Comparison of ENCODE assay signal across 15 cellular contexts in the genomic region with DNA sequence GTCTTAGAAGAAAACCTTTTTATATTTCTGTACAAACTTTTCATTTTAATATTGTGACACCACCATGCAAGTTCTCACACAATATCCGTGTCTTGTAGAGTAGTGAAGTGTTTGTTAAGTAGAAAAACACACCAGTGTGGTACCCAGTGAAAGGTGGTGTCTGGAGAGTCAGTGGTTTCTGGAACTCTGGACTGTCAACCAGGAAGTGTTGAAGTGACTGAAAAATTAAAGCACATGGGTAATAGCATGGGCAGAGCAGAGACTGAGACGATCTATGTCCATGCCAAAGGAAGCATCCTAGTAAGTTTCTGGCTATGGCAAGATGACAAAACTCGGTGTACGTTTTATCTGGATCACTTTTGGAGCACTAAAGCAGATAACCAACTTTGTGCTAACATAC. TPM values are rescaled to one million over a fixed set of nuclear protein-coding genes. Genes with fewer than 3 reads are reported as not detected.
A peak's percentile ranks its signal among the peaks of the same experiment; 100 is the strongest.
DNase-seq lines count a peak whose midpoint lies in the region; ATAC-seq and TF ChIP-seq lines count a peak whose summit lies in the region.
"Had no signal": no experiment of that assay in that cellular context is flagged by ENCODE, and none has a peak within 500 bp of the region (broad histone marks: within the 10 kb centered on the region; RNA-seq: fewer than 3 reads in every experiment).

No MANE protein-coding gene starts in this region.

- H3K4me1 Mint-ChIP-seq in stimulated activated naive CD8-positive, alpha-beta T cell treated with anti-CD3 and anti-CD28 coated beads, Interleukin-15, Interleukin-2, amounts not matched to agents 100 ng/mL and 50 ng/mL, for 24 hours (ENCODE audit: low read depth), result peaks cover 15% of the 10 kb centered on the region
- H3K4me1 Mint-ChIP-seq in activated naive CD8-positive, alpha-beta T cell treated with anti-CD3 and anti-CD28 coated beads for 36 hours, result peaks cover 4% of the 10 kb centered on the region

- no peak overlapping the region for H3K4me3 Mint-ChIP-seq in stimulated activated naive CD8-positive, alpha-beta T cell treated with anti-CD3 and anti-CD28 coated beads, Interleukin-15, Interleukin-2, amounts not matched to agents 100 ng/mL and 50 ng/mL, for 24 hours
- no peak overlapping the region for H3K4me3 Mint-ChIP-seq in activated naive CD8-positive, alpha-beta T cell treated with anti-CD3 and anti-CD28 coated beads for 36 hours

- no peaks in the 10 kb centered on the region for H3K9me3 Mint-ChIP-seq in stimulated activated naive CD8-positive, alpha-beta T cell treated with anti-CD3 and anti-CD28 coated beads, Interleukin-15, Interleukin-2, amounts not matched to agents 100 ng/mL and 50 ng/mL, for 24 hours
- H3K9me3 Mint-ChIP-seq in activated naive CD8-positive, alpha-beta T cell treated with anti-CD3 and anti-CD28 coated beads for 36 hours, result no peaks in the 10 kb centered on the region

- H3K36me3 ChIP-seq in mucosa of descending colon (ENCODE audit: low read depth), result no peaks in the 10 kb centered on the region

- peaks cover 31% of the 10 kb centered on the region for H3K36me3 Mint-ChIP-seq in stimulated activated naive CD8-positive, alpha-beta T cell treated with anti-CD3 and anti-CD28 coated beads, Interleukin-15, Interleukin-2, amounts not matched to agents 100 ng/mL and 50 ng/mL, for 24 hours (ENCODE audit: low read depth)
- H3K36me3 Mint-ChIP-seq in activated naive CD8-positive, alpha-beta T cell treated with anti-CD3 and anti-CD28 coated beads for 36 hours, result peaks cover 31% of the 10 kb centered on the region

- no peaks in the 10 kb centered on the region for H3K27me3 Mint-ChIP-seq in stimulated activated naive CD8-positive, alpha-beta T cell treated with anti-CD3 and anti-CD28 coated beads, Interleukin-15, Interleukin-2, amounts not matched to agents 100 ng/mL and 50 ng/mL, for 24 hours
- no peaks in the 10 kb centered on the region for H3K27me3 Mint-ChIP-seq in activated naive CD8-positive, alpha-beta T cell treated with anti-CD3 and anti-CD28 coated beads for 36 hours

- H3K4me3 ChIP-seq in mucosa of descending colon, result no peak overlapping the region
- H3K4me3 ChIP-seq: BLaER1 treated with 17β-estradiol and CSF1 and Interleukin-3, amounts not matched to agents 10 nM and 100 nM; Peyer's patch had no signal

- ATAC-seq in stimulated activated naive CD8-positive, alpha-beta T cell treated with anti-CD3 and anti-CD28 coated beads, Interleukin-15, Interleukin-2, amounts not matched to agents 100 U/mL and 50 U/mL, for 24 hours, result no peak
- ATAC-seq in mucosa of descending colon (peak; percentile 26), GM21390 (IDR thresholded peaks at IDR 0.05; ENCODE audit: unreplicated experiment) (no peak)

- TF ChIP-seq CTCF in mucosa of descending colon (IDR thresholded peaks at IDR 0.05), result no peak

- peak overlapping the region; percentile 32 for H3K27ac Mint-ChIP-seq in stimulated activated naive CD8-positive, alpha-beta T cell treated with anti-CD3 and anti-CD28 coated beads, Interleukin-15, Interleukin-2, amounts not matched to agents 100 ng/mL and 50 ng/mL, for 24 hours
- H3K27ac Mint-ChIP-seq in activated naive CD8-positive, alpha-beta T cell treated with anti-CD3 and anti-CD28 coated beads for 36 hours, result peak overlapping the region; percentile 5

- H3K4me1 ChIP-seq in mucosa of descending colon (ENCODE audit: low read depth), result no peaks in the 10 kb centered on the region
- H3K4me1 ChIP-seq: BLaER1 treated with 17β-estradiol and CSF1 and Interleukin-3, amounts not matched to agents 10 nM and 100 nM; Peyer's patch had no signal

- intact Hi-C loops in mucosa of descending colon (cut with DNase I, micrococcal nuclease), result no loop called here

- no peaks in the 10 kb centered on the region for H3K9me3 ChIP-seq in mucosa of descending colon
- H3K9me3 ChIP-seq: Peyer's patch had no signal

- DNase-seq in stimulated activated naive CD8-positive, alpha-beta T cell treated with anti-CD3 and anti-CD28 coated beads, Interleukin-15, Interleukin-2, amounts not matched to agents 100 U/mL and 50 U/mL, for 24 hours, result no peak
- no peak for DNase-seq in activated naive CD8-positive, alpha-beta T cell treated with anti-CD3 and anti-CD28 coated beads for 36 hours
- DNase-seq in mucosa of descending colon, result no peak
- DNase-seq in UCSD-AML1 (lab: John Stamatoyannopoulos, UW; ENCODE audit: unreplicated experiment), result no peak
- no peak for DNase-seq in NCI-H1105 (lab: John Stamatoyannopoulos, UW)
- DNase-seq: DMS79 treated with DMSO at 0.1 percent for 48 hours; NCI-H1105 treated with DMSO at 0.1 percent for 48 hours; NCI-H1694; NCI-H510A; NCI-H748 treated with DMSO at 0.1 percent for 48 hours; NK-92 treated with Interleukin-12 subunit alpha and Interleukin-12 subunit beta, amount 100 ng/mL, for 24 hours; Peyer's patch had no signal

RNA-seq across cellular contexts. Expression of a gene that starts 22.2 kb away (rescaled TPM):
- 10 to 100 TPM; 33.8 to 36.4 TPM for total RNA-seq in activated naive CD8-positive, alpha-beta T cell treated with anti-CD3 and anti-CD28 coated beads for 36 hours
- 10 to 100 TPM; 38.1 to 49.5 (median 40.8) TPM for total RNA-seq in mucosa of descending colon

RNA-seq across cellular contexts. Expression of a gene that starts 23.3 kb away (rescaled TPM):
- 10 to 100 TPM; 15.8 to 16.6 TPM for total RNA-seq in activated naive CD8-positive, alpha-beta T cell treated with anti-CD3 and anti-CD28 coated beads for 36 hours
- total RNA-seq in mucosa of descending colon, result 10 to 100 TPM; 13.1 to 20.4 (median 18.5) TPM

RNA-seq across cellular contexts. Expression of a gene that starts 23.4 kb away (rescaled TPM):
- 10 to 100 TPM; 27.4 to 29.0 TPM for total RNA-seq in activated naive CD8-positive, alpha-beta T cell treated with anti-CD3 and anti-CD28 coated beads for 36 hours
- 10 to 100 TPM; 26.0 to 49.4 (median 32.6) TPM for total RNA-seq in mucosa of descending colon

RNA-seq across cellular contexts. Expression of a gene that starts 58.2 kb away (rescaled TPM):
- total RNA-seq in activated naive CD8-positive, alpha-beta T cell treated with anti-CD3 and anti-CD28 coated beads for 36 hours, result under 1 TPM; 0.84 to 0.89 TPM
- total RNA-seq in mucosa of descending colon, result 1 to 10 TPM; 4.0 to 5.3 (median 4.8) TPM
